In the genomic region with DNA sequence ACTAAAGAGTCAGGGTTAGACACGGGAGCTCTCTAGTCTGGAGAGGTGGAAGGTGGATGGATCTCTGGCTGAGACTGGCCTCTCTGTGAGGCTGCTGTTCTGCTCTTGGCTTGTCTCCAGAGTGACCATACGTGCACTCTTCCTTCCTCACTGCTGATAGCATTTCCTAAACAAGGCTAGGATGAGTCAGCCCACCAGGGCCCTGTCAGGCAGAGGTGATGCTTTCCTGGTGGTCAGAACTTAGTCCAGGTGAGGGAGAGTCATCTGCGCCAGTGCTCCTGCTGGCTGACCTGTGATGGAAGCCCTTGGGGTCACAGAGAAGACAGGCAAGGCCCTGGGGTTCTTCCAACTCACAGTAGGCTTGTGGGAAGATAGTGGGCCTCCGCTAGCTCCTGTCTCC, we compare ENCODE assay signal across 18 cellular contexts. TPM values are rescaled to one million over a fixed set of nuclear protein-coding genes. Genes with fewer than 3 reads are reported as not detected.
DNase-seq lines count a peak whose midpoint lies in the region; ATAC-seq and TF ChIP-seq lines count a peak whose summit lies in the region.
"Had no signal": no experiment of that assay in that cellular context is flagged by ENCODE, and none has a peak within 500 bp of the region (broad histone marks: within the 10 kb centered on the region; RNA-seq: fewer than 3 reads in every experiment).

No MANE protein-coding gene starts in this region.

- CTCF ChIA-PET in mammary epithelial cell (lab: Charles Lee; ENCODE audit: low non-redundant PET) = no interaction called here

- H3K9ac ChIP-seq in mammary epithelial cell (ENCODE audit: insufficient read depth, low read length) = no peak overlapping the region

- BruUV-seq in mammary epithelial cell (replicated peaks; lab: Mats Ljungman, UMichigan) = no TSS peak

- 73% methylated on average over 4 of the region's 4 CpGs for WGBS in mammary epithelial cell (ENCODE audit: low coverage, missing lambda C conversion rate)

- H3K36me3 ChIP-seq in mammary epithelial cell (ENCODE audit: insufficient read depth, low read length) = no peaks in the 10 kb centered on the region

- H3K9me3 ChIP-seq in mammary epithelial cell (replicated peaks; ENCODE audit: insufficient read depth, low read length) = no peaks in the 10 kb centered on the region

- H3K4me2 ChIP-seq in mammary epithelial cell (ENCODE audit: insufficient read depth, low read depth, low read length) = no peak overlapping the region

- dilution Hi-C loops in mammary epithelial cell (cut with HindIII; ENCODE audit: low sequenced_read_pairs) = loop anchor here (5.0 kb wide), 1 partner anchor 229 kb away; no protein-coding TSS in a partner anchor

- peak; percentile 22 for DNase-seq in AG10803 (ENCODE audit: low read depth)
- peak; percentile 60 for DNase-seq in NCI-H226
- DNase-seq in mammary epithelial cell = peak; percentile 40
- peak; percentile 89 for DNase-seq in kidney tubule cell (ENCODE audit: low spot score)
- DNase-seq in epidermal melanocyte (ENCODE audit: insufficient read length, low spot score) = no peak
- DNase-seq in NCI-H2171 treated with DMSO at 0.1 percent for 48 hours (lab: John Stamatoyannopoulos, UW) = no peak
- no peak for DNase-seq in iPS-NIHi7 (ENCODE audit: extremely low spot score)
- DNase-seq: central memory CD4-positive, alpha-beta T cell; erythroblast; GOT3; MM.1S; NCI-H2171; stimulated activated CD4-positive, alpha-beta T cell treated with anti-CD3 and anti-CD28 coated beads, Interleukin-4, amount 100 ng/mL, for 24 hours; stimulated activated naive B cell treated with anti-CD40 and anti-IgM and Interleukin-4, amounts not matched to agents 10 μg/mL and 1 μg/mL and 100 μg/mL, for 72 hours; T-helper 1 cell had no signal

- no peak for ATAC-seq in GM21515 (IDR thresholded peaks at IDR 0.05; ENCODE audit: unreplicated experiment)
- ATAC-seq: stimulated activated naive B cell treated with anti-CD40 and anti-IgM and Interleukin-4, amounts not matched to agents 10 μg/mL and 1 μg/mL and 100 μg/mL, for 72 hours had no signal

- intact Hi-C loops in mammary epithelial cell (cut with micrococcal nuclease) = no loop called here

- in situ Hi-C loops in mammary epithelial cell (cut with MboI; ENCODE audit: low sequenced_read_pairs in 2 of 2) = loop anchor here in 1 of 2 donors (25.0 kb wide), 1 partner anchor 229 kb away; no protein-coding TSS in a partner anchor

- no peak overlapping the region for H2AFZ ChIP-seq in mammary epithelial cell (ENCODE audit: low read depth, low read length)

- no peak for TF ChIP-seq CTCF in AG10803 (conservative IDR thresholded peaks at IDR 0.05; ENCODE audit: low read length)
- TF ChIP-seq CTCF in mammary epithelial cell (conservative IDR thresholded peaks at IDR 0.05 in 1 of 2, IDR thresholded peaks at IDR 0.05 in 1 of 2; ENCODE audit: extremely low read depth in 1 of 2, insufficient read depth in 1 of 2, low read depth in 1 of 2, low read length in 2 of 2) = no peak

- H3K4me3 ChIP-seq in AG10803 (ENCODE audit: low read length) (no peak overlapping the region), mammary epithelial cell (replicated peaks in 1 of 3; ENCODE audit: insufficient read depth in 1 of 3, low read depth in 2 of 3, low read length in 3 of 3) (no peak overlapping the region)

- no peaks in the 10 kb centered on the region for H4K20me1 ChIP-seq in mammary epithelial cell (ENCODE audit: insufficient read depth, low read length)

- no peak overlapping the region for H3K27ac ChIP-seq in mammary epithelial cell (ENCODE audit: insufficient read depth, low read depth, low read length)
- H3K27ac ChIP-seq: HL-60 had no signal

- H3K4me1 ChIP-seq in mammary epithelial cell (ENCODE audit: insufficient read depth, low read length) = no peaks in the 10 kb centered on the region

- no peaks in the 10 kb centered on the region for H3K79me2 ChIP-seq in mammary epithelial cell (ENCODE audit: insufficient read depth, low read length)

- no peaks in the 10 kb centered on the region for H3K27me3 ChIP-seq in mammary epithelial cell (ENCODE audit: insufficient read depth, low read length)

RNA-seq across cellular contexts. Expression of a gene that starts 16.3 kb away (rescaled TPM):
- total RNA-seq in mammary epithelial cell = under 1 TPM; 0.16 to 0.33 TPM
- polyA plus RNA-seq in mammary epithelial cell = 0.09 TPM
- polyA minus RNA-seq in mammary epithelial cell = not detected

RNA-seq across cellular contexts. Expression of a gene that starts 51.0 kb away (rescaled TPM):
- total RNA-seq in mammary epithelial cell = under 1 TPM in 1 of 2 donors, not detected in 1; 0.17 TPM
- not detected for polyA plus RNA-seq in mammary epithelial cell
- polyA minus RNA-seq in mammary epithelial cell = not detected
- total RNA-seq: activated T-helper 2 cell treated with anti-CD3 and anti-CD28 coated beads, Interferon-gamma antibody, Interleukin-2, Interleukin-4, amounts not matched to agents 10 μg/mL and 5 μg/mL and 100 μg/mL, durations not matched to agents 14 hours and 24 hours and 36 hours had no signal

Comparison
In these comparisons a context has a peak if more than half of its experiments do, and no peak if none do; other contexts are left out.
1. DNase-seq: peak in AG10803 (single experiment), NCI-H226 (single experiment), mammary epithelial cell (single experiment) and kidney tubule cell (single experiment); none in epidermal melanocyte (single experiment), NCI-H2171 treated with DMSO at 0.1 percent for 48 hours (single experiment) and iPS-NIHi7 (single experiment).